ENCODE assay signal across 28 cellular contexts in genomic region chr15:69318033-69318432, GRCh38.
"Had no signal": no experiment of that assay in that cellular context is flagged by ENCODE, and none has a peak within 500 bp of the region (broad histone marks: within the 10 kb centered on the region; RNA-seq: fewer than 3 reads in every experiment).

No MANE protein-coding gene starts in this region.

- H3K4me1 Mint-ChIP-seq: neural crest cell had no signal

- H3K9me3 ChIP-seq: adrenal gland, heart left ventricle, left lung, mucosa of descending colon, right lobe of liver, tibial nerve, uterus had no signal

- FAIRE-seq: endothelial cell of umbilical vein, TTC549 had no signal

- H3K4me3 Mint-ChIP-seq: activated naive CD4-positive, alpha-beta T cell treated with anti-CD3 and anti-CD28 coated beads for 36 hours; activated naive CD8-positive, alpha-beta T cell treated with anti-CD3 and anti-CD28 coated beads for 36 hours; brain; neural crest cell; T-helper 1 cell treated with Interleukin-12 subunit alpha and Interleukin-12 subunit beta and Interleukin-4 antibody, amounts not matched to agents 30 μg/mL and 1 μg/mL, for 36 hours had no signal

- H3K4me1 ChIP-seq: right lobe of liver, tibial nerve, uterus had no signal

- H3K4me3 ChIP-seq: adrenal gland, cardiac muscle cell, heart left ventricle, left lung, lung, mucosa of descending colon, right lobe of liver, tibial nerve, uterus had no signal

- DNase-seq: activated CD4-positive, alpha-beta T cell treated with anti-CD3 and anti-CD28 coated beads for 48 hours; activated CD4-positive, alpha-beta T cell treated with anti-CD3 and anti-CD28 coated beads, Interleukin-2, amount 50 U/mL, for 48 hours; activated CD8-positive, alpha-beta memory T cell treated with anti-CD3 and anti-CD28 coated beads for 24 hours; activated effector memory CD4-positive, alpha-beta T cell treated with anti-CD3 and anti-CD28 coated beads, Interleukin-2, amount 50 U/mL, for 16 hours; activated naive CD4-positive, alpha-beta T cell treated with anti-CD3 and anti-CD28 coated beads for 36 hours; activated naive CD8-positive, alpha-beta T cell treated with anti-CD3 and anti-CD28 coated beads for 36 hours; cortex of kidney; foreskin fibroblast; heart left ventricle; left lung; right lobe of liver; stimulated activated CD4-positive, alpha-beta T cell treated with anti-CD3 and anti-CD28 coated beads, Interleukin-2, amount 100 ng/mL, for 48 hours; stimulated activated naive CD4-positive, alpha-beta T cell treated with Interleukin-2 at 50 U/mL for 16 hours; SW 1271; T-helper 9 cell; uterus had no signal

- ATAC-seq: activated CD4-positive, CD25-positive, alpha-beta regulatory T cell treated with anti-CD3 and anti-CD28 coated beads, Interleukin-2, amount 50 U/mL, for 24 hours; heart left ventricle; left lung had no signal

- H3K9me3 Mint-ChIP-seq: activated naive CD4-positive, alpha-beta T cell treated with anti-CD3 and anti-CD28 coated beads for 36 hours; activated naive CD8-positive, alpha-beta T cell treated with anti-CD3 and anti-CD28 coated beads for 36 hours; neural crest cell; T-helper 1 cell treated with Interleukin-12 subunit alpha and Interleukin-12 subunit beta and Interleukin-4 antibody, amounts not matched to agents 30 μg/mL and 1 μg/mL, for 36 hours had no signal

- H3K36me3 Mint-ChIP-seq: activated naive CD8-positive, alpha-beta T cell treated with anti-CD3 and anti-CD28 coated beads for 36 hours; brain had no signal

- H3K27ac Mint-ChIP-seq: activated naive CD4-positive, alpha-beta T cell treated with anti-CD3 and anti-CD28 coated beads for 36 hours; activated naive CD8-positive, alpha-beta T cell treated with anti-CD3 and anti-CD28 coated beads for 36 hours; T-helper 1 cell treated with Interleukin-12 subunit alpha and Interleukin-12 subunit beta and Interleukin-4 antibody, amounts not matched to agents 30 μg/mL and 1 μg/mL, for 36 hours had no signal

- H3K27ac ChIP-seq: adrenal gland, cardiac muscle cell, heart left ventricle, left lung, right lobe of liver, tibial nerve, uterus, VCaP had no signal

- H3K27me3 Mint-ChIP-seq: brain had no signal

- H3K36me3 ChIP-seq: adrenal gland, cardiac muscle cell, heart left ventricle, left lung, right lobe of liver, tibial nerve, uterus had no signal

- H3K27me3 ChIP-seq: adrenal gland, cardiac muscle cell, heart left ventricle, left lung, right lobe of liver, tibial nerve, uterus had no signal
